22 cellular contexts compared by ENCODE assay signal in the genomic region with DNA sequence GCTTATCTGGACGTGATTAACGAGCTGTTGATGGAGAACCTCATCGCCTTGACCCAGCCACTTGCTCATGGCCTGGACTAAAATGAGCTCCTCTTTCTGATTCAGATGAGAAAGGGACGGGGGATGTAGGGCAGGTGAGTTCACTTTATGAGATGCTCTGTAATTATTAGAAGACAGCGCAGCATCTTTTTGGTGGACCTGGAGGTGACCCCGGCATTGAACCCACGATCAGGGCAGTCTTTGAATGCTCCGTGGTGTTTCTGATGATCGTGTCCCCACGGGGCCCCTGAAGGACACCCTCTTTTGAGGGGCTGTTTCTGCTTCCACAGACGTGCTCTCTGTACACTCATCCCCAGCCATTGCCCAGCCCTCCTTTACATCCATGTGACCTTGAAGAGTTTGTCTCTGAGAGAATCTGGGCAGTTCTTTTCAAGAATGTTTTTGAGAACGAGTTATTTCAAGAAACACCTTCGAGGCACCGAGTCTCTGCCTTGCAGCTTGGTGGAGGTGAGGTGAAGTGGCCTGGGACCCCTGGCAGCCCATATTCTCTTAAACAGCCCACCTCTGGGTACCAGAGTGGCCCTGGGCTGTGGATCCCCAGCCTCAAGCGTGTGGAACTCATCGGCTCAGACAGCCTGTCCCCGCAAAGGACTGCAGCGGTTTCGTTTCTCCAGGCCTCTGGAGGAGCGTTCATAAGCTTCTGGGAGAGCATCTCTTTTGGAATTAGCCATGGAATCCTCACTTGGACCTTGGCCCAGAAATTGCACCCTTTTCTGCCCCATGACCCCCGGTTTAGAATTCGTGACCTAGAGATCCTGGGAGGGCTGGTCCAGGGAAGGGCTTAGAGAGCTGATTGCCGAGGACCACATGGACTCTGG. TPM values are rescaled to one million over a fixed set of nuclear protein-coding genes. Genes with fewer than 3 reads are reported as not detected.
A peak's percentile ranks its signal among the peaks of the same experiment; 100 is the strongest.
DNase-seq lines count a peak whose midpoint lies in the region; ATAC-seq, FAIRE-seq and TF ChIP-seq lines count a peak whose summit lies in the region.
"Had no signal": no experiment of that assay in that cellular context is flagged by ENCODE, and none has a peak within 500 bp of the region (broad histone marks: within the 10 kb centered on the region; RNA-seq: fewer than 3 reads in every experiment).

No MANE protein-coding gene starts in this region.

- in situ Hi-C loops in K562 (cut with MboI): loop anchor here (10.0 kb wide), 1 partner anchor 293 kb away; no protein-coding TSS in a partner anchor

- H3K4me2 ChIP-seq in K562 (ENCODE audit: insufficient read depth, low read length) (no peak overlapping the region), smooth muscle cell (no peak overlapping the region)

- H3F3A ChIP-seq in smooth muscle cell (ENCODE audit: low read depth): peaks cover 79% of the 10 kb centered on the region

- H3K4me1 ChIP-seq in K562 (replicated peaks in 1 of 2; ENCODE audit: control insufficient read depth in 2 of 2, insufficient read depth in 2 of 2, low read length in 2 of 2): no peaks in the 10 kb centered on the region
- H3K4me1 ChIP-seq in kidney (ENCODE audit: control insufficient read depth in 1 of 2, insufficient read depth in 1 of 2, low read depth in 1 of 2, low read length in 2 of 2): no peaks in the 10 kb centered on the region
- H3K4me1 ChIP-seq in smooth muscle cell (ENCODE audit: low read depth): peaks cover 4% of the 10 kb centered on the region
- H3K4me1 ChIP-seq: prostate gland had no signal

- H3K27me3 ChIP-seq in K562 (ENCODE audit: control insufficient read depth in 2 of 2, insufficient read depth in 2 of 2, low read length in 2 of 2) (peaks cover 3 to 45% of the 10 kb centered on the region in 2 experiments; a peak in 3 of 5 replicates), smooth muscle cell (ENCODE audit: low read depth) (no peaks in the 10 kb centered on the region)
- H3K27me3 ChIP-seq: Peyer's patch, SJSA1 had no signal

- DNase-seq in EH (ENCODE audit: low read depth): peak; percentile 25
- DNase-seq in K562 (ENCODE audit: extremely low read depth in 1 of 4, low spot score in 3 of 4): no peak
- peak; percentile 64 for DNase-seq in kidney
- DNase-seq in smooth muscle cell (lab: John Stamatoyannopoulos, UW; ENCODE audit: unreplicated experiment): no peak
- no peak for DNase-seq in stimulated activated CD4-positive, alpha-beta T cell treated with anti-CD3 and anti-CD28 coated beads, Interleukin-1b, Interleukin-23, amount 100 ng/mL, for 48 hours
- DNase-seq in GM10266 (ENCODE audit: extremely low spot score): no peak
- DNase-seq: activated CD8-positive, alpha-beta T cell treated with anti-CD3 and anti-CD28 coated beads, Interleukin-2, amount 10 ng/mL, durations not matched to agents 7 days and 5 days; activated naive CD4-positive, alpha-beta T cell treated with anti-CD3 and anti-CD28 coated beads, Interleukin-2, amount 50 U/mL, for 16 hours; H9; immature natural killer cell; Kasumi-1; NCI-H1694; NCI-H446; NCI-H774; stimulated activated naive CD4-positive, alpha-beta T cell; T-helper 9 cell had no signal

- H3K9me1 ChIP-seq in K562 (ENCODE audit: control insufficient read depth, insufficient read depth, low read length): no peaks in the 10 kb centered on the region

- no peak for TF ChIP-seq RAD21 in K562 (CRISPR knock-in tag; conservative IDR thresholded peaks at IDR 0.05 in 1 of 2, IDR thresholded peaks at IDR 0.05 in 1 of 2)

- no peak overlapping the region for H3K4me3 ChIP-seq in K562
- H3K4me3 ChIP-seq in kidney (ENCODE audit: low read length in 2 of 2): no peak overlapping the region
- H3K4me3 ChIP-seq in smooth muscle cell: no peak overlapping the region
- H3K4me3 ChIP-seq: Peyer's patch, prostate gland, SJSA1 had no signal

- no peak overlapping the region for H2AFZ ChIP-seq in K562 (ENCODE audit: low read depth, low read length)
- H2AFZ ChIP-seq in smooth muscle cell (ENCODE audit: low read depth): no peak overlapping the region

- FAIRE-seq in K562 (lab: Jason Lieb, UNC) (no peak), kidney (lab: Jason Lieb, UNC) (no peak)
- FAIRE-seq: endothelial cell of umbilical vein, GM12891 had no signal

- CTCF ChIA-PET in K562 (lab: Yijun Ruan, JAX; ENCODE audit: low intra/inter-chr PET ratio): no interaction called here

- no peak overlapping the region for H3K9ac ChIP-seq in K562 (ENCODE audit: insufficient read depth in 1 of 2, low read depth in 2 of 2, low read length in 2 of 2)
- H3K9ac ChIP-seq in kidney (ENCODE audit: low read length in 2 of 2): no peak overlapping the region
- H3K9ac ChIP-seq in smooth muscle cell (ENCODE audit: low read depth): peak overlapping the region; percentile 22

- WGBS in K562 (ENCODE audit: insufficient coverage, low coverage, missing lambda C conversion rate): under 1% methylated on average over 18 of the region's 23 CpGs
- 77% methylated on average over 23 of the region's 23 CpGs for WGBS in smooth muscle cell (ENCODE audit: low lambda C conversion rate)

- TF ChIP-seq CTCF in K562 (IDR thresholded peaks at IDR 0.05 in 2 of 3, conservative IDR thresholded peaks at IDR 0.05 in 1 of 3; ENCODE audit: insufficient read depth in 2 of 3, low read depth in 1 of 3, low read length in 3 of 3) (no peak), kidney (IDR thresholded peaks at IDR 0.05; ENCODE audit: borderline replicate concordance, extremely low read depth, insufficient read depth) (no peak), smooth muscle cell (IDR thresholded peaks at IDR 0.05; ENCODE audit: borderline replicate concordance, insufficient read depth, poor library complexity, severe bottlenecking) (no peak), GM10266 (IDR thresholded peaks at IDR 0.05; ENCODE audit: control insufficient read depth, insufficient read depth, low read depth, missing control alignments) (no peak)

- intact Hi-C loops in K562 (cut with micrococcal nuclease) (loop anchor here (10.0 kb wide), 1 partner anchor 723 kb away; no protein-coding TSS in a partner anchor), kidney (cut with DNase I) (no loop called here)

- H4K20me1 ChIP-seq in K562 (replicated peaks; ENCODE audit: control insufficient read depth, insufficient read depth, low read length): no peaks in the 10 kb centered on the region; the same call in none of the 2 replicates
- H4K20me1 ChIP-seq in smooth muscle cell (ENCODE audit: low read depth): peaks cover 100% of the 10 kb centered on the region

- no peak for TF ChIP-seq POLR2A in K562 (conservative IDR thresholded peaks at IDR 0.05)

- H3K79me2 ChIP-seq in K562 (ENCODE audit: control insufficient read depth, insufficient read depth, low read length): no peaks in the 10 kb centered on the region
- peaks cover 100% of the 10 kb centered on the region for H3K79me2 ChIP-seq in smooth muscle cell (ENCODE audit: low read depth)

- no peaks in the 10 kb centered on the region for H3K9me3 ChIP-seq in K562 (replicated peaks; ENCODE audit: control insufficient read depth, insufficient read depth, low read depth, low read length)
- H3K9me3 ChIP-seq in kidney (ENCODE audit: control insufficient read depth in 1 of 2, low read length in 2 of 2): no peaks in the 10 kb centered on the region
- no peaks in the 10 kb centered on the region for H3K9me3 ChIP-seq in smooth muscle cell (replicated peaks; ENCODE audit: low read depth)
- H3K9me3 ChIP-seq: Peyer's patch, prostate gland, SJSA1 had no signal

- BruUV-seq in K562 (replicated peaks; lab: Mats Ljungman, UMichigan): no TSS peak

- POLR2A ChIA-PET in K562 (lab: Yijun Ruan, JAX): interaction anchor here (0.6 kb wide), 2 partner anchors 33 to 823 kb away, joined by 3 read pairs; no protein-coding TSS in a partner anchor

- ATAC-seq in K562 (no peak), GM21825 (IDR thresholded peaks at IDR 0.05; ENCODE audit: unreplicated experiment) (no peak)
- ATAC-seq: activated CD8-positive, alpha-beta T cell treated with anti-CD3 and anti-CD28 coated beads, Interleukin-2, amount 10 ng/mL, durations not matched to agents 7 days and 5 days had no signal

- TF ChIP-seq EP300 in K562 (IDR thresholded peaks at IDR 0.05; ENCODE audit: low read length): no peak

- H3K27ac ChIP-seq in K562 (ENCODE audit: extremely low read depth, low read depth, low read length) (no peak overlapping the region), kidney (ENCODE audit: low read depth in 2 of 2, low read length in 2 of 2) (no peak overlapping the region), smooth muscle cell (ENCODE audit: low read depth) (peak overlapping the region; percentile 96)
- H3K27ac ChIP-seq: prostate gland, SJSA1 had no signal

- H3K36me3 ChIP-seq in K562 (ENCODE audit: control insufficient read depth, insufficient read depth, low read length) (no peaks in the 10 kb centered on the region), kidney (ENCODE audit: control insufficient read depth in 1 of 2, insufficient read depth in 2 of 2, low read length in 2 of 2) (no peaks in the 10 kb centered on the region), smooth muscle cell (ENCODE audit: low read depth) (peaks cover 9% of the 10 kb centered on the region)
- H3K36me3 ChIP-seq: Peyer's patch, prostate gland had no signal

TF ChIP-seq in K562, 482 proteins besides CTCF, POLR2A, EP300 and RAD21 (continues in another document):
- peak; percentile 68 for TF ChIP-seq MEIS2 (IDR thresholded peaks at IDR 0.05; ENCODE audit: partially characterized antibody)

RNA-seq across cellular contexts. Expression of gene COL5A1, which starts 50.3 kb away (rescaled TPM):
- 0.07 and 0.42 TPM in 2 replicates for total RNA-seq in K562 (2011; cell fraction: chromatin; rRNA removed; ENCODE audit: low replicate concordance)
- total RNA-seq in K562 (2011; cell fraction: nucleolus; rRNA removed): under 0.01 TPM in 1 of 2 replicates, not detected in the other
- not detected in 2 replicates for total RNA-seq in K562 (2011; cell fraction: nucleoplasm; rRNA removed)
- total RNA-seq in K562 (2014; rRNA removed): under 0.01 TPM in 1 of 2 replicates, not detected in the other
- not detected in 2 replicates for total RNA-seq in K562 (2014; rRNA removed; fragmentation: Illumina TruSeq; extraction: Trizol)
- total RNA-seq in K562 (2015; rRNA removed; fragmentation: Illumina TruSeq; extraction: Trizol): not detected in 2 replicates
- total RNA-seq in K562 (2021): 0.13 TPM in 2 replicates
- polyA plus RNA-seq in K562 (2011; rRNA removed): not detected in 2 replicates
- 0.01 and 0.04 TPM in 2 replicates for polyA plus RNA-seq in K562 (2011; cell fraction: cytosol; rRNA removed)
- polyA plus RNA-seq in K562 (2011; cell fraction: nucleus; rRNA removed): 0.04 and 0.23 TPM in 2 replicates
- polyA plus RNA-seq in K562 (2012): 0.26 TPM in 2 replicates
- polyA plus RNA-seq in K562 (2014; fragmentation: Illumina TruSeq; extraction: Trizol): not detected in 2 replicates
- polyA plus RNA-seq in K562 (2014; fragmentation: Nextera tagmentation; extraction: Ambion mirVana): not detected
- polyA plus RNA-seq in K562 (2014; rRNA removed): 0.04 TPM in 1 of 2 replicates, not detected in the other
- not detected in 2 replicates for polyA minus RNA-seq in K562 (2011; rRNA and poly(A)+ RNA removed)
- polyA minus RNA-seq in K562 (2011; cell fraction: cytosol; rRNA and poly(A)+ RNA removed): 0.55 TPM in 1 of 2 replicates, not detected in the other
- under 0.01 TPM in 1 of 2 replicates, not detected in the other for polyA minus RNA-seq in K562 (2011; cell fraction: nucleus; rRNA and poly(A)+ RNA removed)
- 23.8 TPM for total RNA-seq in kidney
- 2.4 TPM for polyA plus RNA-seq in kidney (ENCODE audit: insufficient read depth, low read depth, low replicate concordance)
- total RNA-seq in smooth muscle cell: 1,084 and 1,167 TPM in 2 replicates
- 1,100 and 1,443 TPM in 2 replicates for polyA plus RNA-seq in smooth muscle cell
- polyA plus RNA-seq: immature natural killer cell had no signal

Comparison
In these comparisons a context has a peak if more than half of its experiments do, and no peak if none do; other contexts are left out.
1. DNase-seq: peak in EH (single experiment) and kidney (single experiment); none in K562 (0 of 4), smooth muscle cell (single experiment), stimulated activated CD4-positive, alpha-beta T cell treated with anti-CD3 and anti-CD28 coated beads, Interleukin-1b, Interleukin-23, amount 100 ng/mL, for 48 hours (single experiment) and GM10266 (single experiment).
2. RNA of gene COL5A1, which starts 50.3 kb away (total RNA-seq): 1,084 to 1,167 TPM in smooth muscle cell; 23.8 TPM in kidney (single experiment) and under 0.01 to 0.42 TPM in K562; every median in the first group is over 10 times any median in the second.